1 cellular context compared by ENCODE assay signal in the genomic region with DNA sequence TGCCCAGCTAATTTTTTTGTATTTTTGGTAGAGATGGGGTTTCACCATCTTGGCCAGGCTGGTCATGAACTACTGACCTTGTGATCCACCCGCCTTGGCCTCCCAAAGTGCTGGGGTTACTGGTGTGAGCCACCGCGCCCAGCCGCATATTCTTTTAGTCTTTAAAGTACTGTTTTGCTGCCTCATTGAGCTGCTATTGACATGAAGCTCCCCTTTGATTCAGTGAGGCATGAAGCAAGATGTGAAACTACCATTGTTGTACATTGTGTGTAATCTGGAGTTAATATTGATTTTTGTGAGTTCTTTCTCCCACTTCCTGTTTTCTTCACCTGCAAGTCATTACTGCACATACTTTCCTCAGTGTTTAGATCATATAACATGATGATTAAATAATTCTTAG.
TF ChIP-seq lines count a peak whose summit lies in the region.

No MANE protein-coding gene starts in this region.

TF ChIP-seq in HepG2, 621 proteins besides CTCF, POLR2A, EP300 and RAD21 (continued from another document and continues in another):
- TF ChIP-seq, protein P1, sequence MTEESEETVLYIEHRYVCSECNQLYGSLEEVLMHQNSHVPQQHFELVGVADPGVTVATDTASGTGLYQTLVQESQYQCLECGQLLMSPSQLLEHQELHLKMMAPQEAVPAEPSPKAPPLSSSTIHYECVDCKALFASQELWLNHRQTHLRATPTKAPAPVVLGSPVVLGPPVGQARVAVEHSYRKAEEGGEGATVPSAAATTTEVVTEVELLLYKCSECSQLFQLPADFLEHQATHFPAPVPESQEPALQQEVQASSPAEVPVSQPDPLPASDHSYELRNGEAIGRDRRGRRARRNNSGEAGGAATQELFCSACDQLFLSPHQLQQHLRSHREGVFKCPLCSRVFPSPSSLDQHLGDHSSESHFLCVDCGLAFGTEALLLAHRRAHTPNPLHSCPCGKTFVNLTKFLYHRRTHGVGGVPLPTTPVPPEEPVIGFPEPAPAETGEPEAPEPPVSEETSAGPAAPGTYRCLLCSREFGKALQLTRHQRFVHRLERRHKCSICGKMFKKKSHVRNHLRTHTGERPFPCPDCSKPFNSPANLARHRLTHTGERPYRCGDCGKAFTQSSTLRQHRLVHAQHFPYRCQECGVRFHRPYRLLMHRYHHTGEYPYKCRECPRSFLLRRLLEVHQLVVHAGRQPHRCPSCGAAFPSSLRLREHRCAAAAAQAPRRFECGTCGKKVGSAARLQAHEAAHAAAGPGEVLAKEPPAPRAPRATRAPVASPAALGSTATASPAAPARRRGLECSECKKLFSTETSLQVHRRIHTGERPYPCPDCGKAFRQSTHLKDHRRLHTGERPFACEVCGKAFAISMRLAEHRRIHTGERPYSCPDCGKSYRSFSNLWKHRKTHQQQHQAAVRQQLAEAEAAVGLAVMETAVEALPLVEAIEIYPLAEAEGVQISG (CRISPR knock-in tag; IDR thresholded peaks at IDR 0.05): no peak
- peak in 1 of 2 experiments; percentile 41; a peak in 1 of 4 replicates for TF ChIP-seq KLF16 (CRISPR knock-in tag; IDR thresholded peaks at IDR 0.05)
- TF ChIP-seq HOXA7 (CRISPR knock-in tag; IDR thresholded peaks at IDR 0.05): no peak
- TF ChIP-seq ZNF256 (CRISPR knock-in tag; conservative IDR thresholded peaks at IDR 0.05): no peak
- no peak for TF ChIP-seq NPAS2 (CRISPR knock-in tag; IDR thresholded peaks at IDR 0.05; ENCODE audit: borderline replicate concordance)
- no peak for TF ChIP-seq ZNF510 (CRISPR knock-in tag; IDR thresholded peaks at IDR 0.05; ENCODE audit: low read depth)
- TF ChIP-seq ZFP36L1 (CRISPR knock-in tag; IDR thresholded peaks at IDR 0.05): no peak
- TF ChIP-seq, protein P2, sequence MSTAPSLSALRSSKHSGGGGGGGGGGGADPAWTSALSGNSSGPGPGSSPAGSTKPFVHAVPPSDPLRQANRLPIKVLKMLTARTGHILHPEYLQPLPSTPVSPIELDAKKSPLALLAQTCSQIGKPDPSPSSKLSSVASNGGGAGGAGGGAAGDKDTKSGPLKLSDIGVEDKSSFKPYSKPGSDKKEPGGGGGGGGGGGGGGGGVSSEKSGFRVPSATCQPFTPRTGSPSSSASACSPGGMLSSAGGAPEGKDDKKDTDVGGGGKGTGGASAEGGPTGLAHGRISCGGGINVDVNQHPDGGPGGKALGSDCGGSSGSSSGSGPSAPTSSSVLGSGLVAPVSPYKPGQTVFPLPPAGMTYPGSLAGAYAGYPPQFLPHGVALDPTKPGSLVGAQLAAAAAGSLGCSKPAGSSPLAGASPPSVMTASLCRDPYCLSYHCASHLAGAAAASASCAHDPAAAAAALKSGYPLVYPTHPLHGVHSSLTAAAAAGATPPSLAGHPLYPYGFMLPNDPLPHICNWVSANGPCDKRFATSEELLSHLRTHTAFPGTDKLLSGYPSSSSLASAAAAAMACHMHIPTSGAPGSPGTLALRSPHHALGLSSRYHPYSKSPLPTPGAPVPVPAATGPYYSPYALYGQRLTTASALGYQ (CRISPR knock-in tag; IDR thresholded peaks at IDR 0.05): no peak
- no peak for TF ChIP-seq ZIK1 (CRISPR knock-in tag; IDR thresholded peaks at IDR 0.05; ENCODE audit: borderline replicate concordance, low read depth)
- no peak for TF ChIP-seq RELA (CRISPR knock-in tag; IDR thresholded peaks at IDR 0.05)
- TF ChIP-seq FUBP1 (CRISPR knock-in tag; IDR thresholded peaks at IDR 0.05; ENCODE audit: borderline replicate concordance): no peak
- TF ChIP-seq GPN1 (CRISPR knock-in tag; IDR thresholded peaks at IDR 0.05; ENCODE audit: borderline replicate concordance): no peak
- TF ChIP-seq ZFY (CRISPR knock-in tag; IDR thresholded peaks at IDR 0.05): no peak
- no peak for TF ChIP-seq SIN3B (IDR thresholded peaks at IDR 0.05; ENCODE audit: low read length)
- TF ChIP-seq ZBTB33 (CRISPR knock-in tag; IDR thresholded peaks at IDR 0.05): peak; percentile 100
- TF ChIP-seq MTA3 (CRISPR knock-in tag; IDR thresholded peaks at IDR 0.05): no peak
- TF ChIP-seq ZNF629 (CRISPR knock-in tag; conservative IDR thresholded peaks at IDR 0.05): no peak
- no peak for TF ChIP-seq SUZ12 (IDR thresholded peaks at IDR 0.05; ENCODE audit: low read depth, low read length)
- peak; percentile 57 for TF ChIP-seq PHF5A (CRISPR knock-in tag; IDR thresholded peaks at IDR 0.05; ENCODE audit: low read depth, unreplicated experiment)
- TF ChIP-seq ZNF780A (CRISPR knock-in tag; IDR thresholded peaks at IDR 0.05): no peak
- TF ChIP-seq CEBPB (IDR thresholded peaks at IDR 0.05; ENCODE audit: borderline replicate concordance, low read depth, low read length): peak; percentile 65
- no peak for TF ChIP-seq MEF2D (CRISPR knock-in tag; IDR thresholded peaks at IDR 0.05)
- no peak for TF ChIP-seq THAP7 (CRISPR knock-in tag; IDR thresholded peaks at IDR 0.05)
- TF ChIP-seq, protein P3, sequence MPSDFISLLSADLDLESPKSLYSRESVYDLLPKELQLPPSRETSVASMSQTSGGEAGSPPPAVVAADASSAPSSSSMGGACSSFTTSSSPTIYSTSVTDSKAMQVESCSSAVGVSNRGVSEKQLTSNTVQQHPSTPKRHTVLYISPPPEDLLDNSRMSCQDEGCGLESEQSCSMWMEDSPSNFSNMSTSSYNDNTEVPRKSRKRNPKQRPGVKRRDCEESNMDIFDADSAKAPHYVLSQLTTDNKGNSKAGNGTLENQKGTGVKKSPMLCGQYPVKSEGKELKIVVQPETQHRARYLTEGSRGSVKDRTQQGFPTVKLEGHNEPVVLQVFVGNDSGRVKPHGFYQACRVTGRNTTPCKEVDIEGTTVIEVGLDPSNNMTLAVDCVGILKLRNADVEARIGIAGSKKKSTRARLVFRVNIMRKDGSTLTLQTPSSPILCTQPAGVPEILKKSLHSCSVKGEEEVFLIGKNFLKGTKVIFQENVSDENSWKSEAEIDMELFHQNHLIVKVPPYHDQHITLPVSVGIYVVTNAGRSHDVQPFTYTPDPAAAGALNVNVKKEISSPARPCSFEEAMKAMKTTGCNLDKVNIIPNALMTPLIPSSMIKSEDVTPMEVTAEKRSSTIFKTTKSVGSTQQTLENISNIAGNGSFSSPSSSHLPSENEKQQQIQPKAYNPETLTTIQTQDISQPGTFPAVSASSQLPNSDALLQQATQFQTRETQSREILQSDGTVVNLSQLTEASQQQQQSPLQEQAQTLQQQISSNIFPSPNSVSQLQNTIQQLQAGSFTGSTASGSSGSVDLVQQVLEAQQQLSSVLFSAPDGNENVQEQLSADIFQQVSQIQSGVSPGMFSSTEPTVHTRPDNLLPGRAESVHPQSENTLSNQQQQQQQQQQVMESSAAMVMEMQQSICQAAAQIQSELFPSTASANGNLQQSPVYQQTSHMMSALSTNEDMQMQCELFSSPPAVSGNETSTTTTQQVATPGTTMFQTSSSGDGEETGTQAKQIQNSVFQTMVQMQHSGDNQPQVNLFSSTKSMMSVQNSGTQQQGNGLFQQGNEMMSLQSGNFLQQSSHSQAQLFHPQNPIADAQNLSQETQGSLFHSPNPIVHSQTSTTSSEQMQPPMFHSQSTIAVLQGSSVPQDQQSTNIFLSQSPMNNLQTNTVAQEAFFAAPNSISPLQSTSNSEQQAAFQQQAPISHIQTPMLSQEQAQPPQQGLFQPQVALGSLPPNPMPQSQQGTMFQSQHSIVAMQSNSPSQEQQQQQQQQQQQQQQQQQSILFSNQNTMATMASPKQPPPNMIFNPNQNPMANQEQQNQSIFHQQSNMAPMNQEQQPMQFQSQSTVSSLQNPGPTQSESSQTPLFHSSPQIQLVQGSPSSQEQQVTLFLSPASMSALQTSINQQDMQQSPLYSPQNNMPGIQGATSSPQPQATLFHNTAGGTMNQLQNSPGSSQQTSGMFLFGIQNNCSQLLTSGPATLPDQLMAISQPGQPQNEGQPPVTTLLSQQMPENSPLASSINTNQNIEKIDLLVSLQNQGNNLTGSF (CRISPR knock-in tag; IDR thresholded peaks at IDR 0.05): no peak
- TF ChIP-seq SIN3A (IDR thresholded peaks at IDR 0.05; ENCODE audit: borderline replicate concordance, low read depth, low read length): no peak
- peak; percentile 67; the same call in 1 of the 2 replicates for TF ChIP-seq RXRA (CRISPR knock-in tag; IDR thresholded peaks at IDR 0.05)
- peak; percentile 57; the same call in 1 of the 2 replicates for TF ChIP-seq EHMT2 (IDR thresholded peaks at IDR 0.05; ENCODE audit: borderline replicate concordance, low read depth, low read length)
- no peak for TF ChIP-seq ZNF709 (CRISPR knock-in tag; IDR thresholded peaks at IDR 0.05)
- no peak for TF ChIP-seq ZSCAN12 (CRISPR knock-in tag; IDR thresholded peaks at IDR 0.05)
- TF ChIP-seq GATAD2A (CRISPR knock-in tag; IDR thresholded peaks at IDR 0.05): peak; percentile 86
- TF ChIP-seq, protein P4, sequence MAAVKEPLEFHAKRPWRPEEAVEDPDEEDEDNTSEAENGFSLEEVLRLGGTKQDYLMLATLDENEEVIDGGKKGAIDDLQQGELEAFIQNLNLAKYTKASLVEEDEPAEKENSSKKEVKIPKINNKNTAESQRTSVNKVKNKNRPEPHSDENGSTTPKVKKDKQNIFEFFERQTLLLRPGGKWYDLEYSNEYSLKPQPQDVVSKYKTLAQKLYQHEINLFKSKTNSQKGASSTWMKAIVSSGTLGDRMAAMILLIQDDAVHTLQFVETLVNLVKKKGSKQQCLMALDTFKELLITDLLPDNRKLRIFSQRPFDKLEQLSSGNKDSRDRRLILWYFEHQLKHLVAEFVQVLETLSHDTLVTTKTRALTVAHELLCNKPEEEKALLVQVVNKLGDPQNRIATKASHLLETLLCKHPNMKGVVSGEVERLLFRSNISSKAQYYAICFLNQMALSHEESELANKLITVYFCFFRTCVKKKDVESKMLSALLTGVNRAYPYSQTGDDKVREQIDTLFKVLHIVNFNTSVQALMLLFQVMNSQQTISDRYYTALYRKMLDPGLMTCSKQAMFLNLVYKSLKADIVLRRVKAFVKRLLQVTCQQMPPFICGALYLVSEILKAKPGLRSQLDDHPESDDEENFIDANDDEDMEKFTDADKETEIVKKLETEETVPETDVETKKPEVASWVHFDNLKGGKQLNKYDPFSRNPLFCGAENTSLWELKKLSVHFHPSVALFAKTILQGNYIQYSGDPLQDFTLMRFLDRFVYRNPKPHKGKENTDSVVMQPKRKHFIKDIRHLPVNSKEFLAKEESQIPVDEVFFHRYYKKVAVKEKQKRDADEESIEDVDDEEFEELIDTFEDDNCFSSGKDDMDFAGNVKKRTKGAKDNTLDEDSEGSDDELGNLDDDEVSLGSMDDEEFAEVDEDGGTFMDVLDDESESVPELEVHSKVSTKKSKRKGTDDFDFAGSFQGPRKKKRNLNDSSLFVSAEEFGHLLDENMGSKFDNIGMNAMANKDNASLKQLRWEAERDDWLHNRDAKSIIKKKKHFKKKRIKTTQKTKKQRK (IDR thresholded peaks at IDR 0.05; ENCODE audit: low read length): no peak
- TF ChIP-seq, protein P5, sequence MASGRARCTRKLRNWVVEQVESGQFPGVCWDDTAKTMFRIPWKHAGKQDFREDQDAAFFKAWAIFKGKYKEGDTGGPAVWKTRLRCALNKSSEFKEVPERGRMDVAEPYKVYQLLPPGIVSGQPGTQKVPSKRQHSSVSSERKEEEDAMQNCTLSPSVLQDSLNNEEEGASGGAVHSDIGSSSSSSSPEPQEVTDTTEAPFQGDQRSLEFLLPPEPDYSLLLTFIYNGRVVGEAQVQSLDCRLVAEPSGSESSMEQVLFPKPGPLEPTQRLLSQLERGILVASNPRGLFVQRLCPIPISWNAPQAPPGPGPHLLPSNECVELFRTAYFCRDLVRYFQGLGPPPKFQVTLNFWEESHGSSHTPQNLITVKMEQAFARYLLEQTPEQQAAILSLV (CRISPR knock-in tag; IDR thresholded peaks at IDR 0.05; ENCODE audit: borderline replicate concordance): no peak
- no peak for TF ChIP-seq ZHX1 (CRISPR knock-in tag; IDR thresholded peaks at IDR 0.05; ENCODE audit: low read depth)
